8 cellular contexts compared by ENCODE assay signal in genomic region chr2:20429528-20429927, GRCh38. TPM values are rescaled to one million over a fixed set of nuclear protein-coding genes. Genes with fewer than 3 reads are reported as not detected.
DNase-seq lines count a peak whose midpoint lies in the region; ATAC-seq and TF ChIP-seq lines count a peak whose summit lies in the region.

No MANE protein-coding gene starts in this region.

- DNase-seq in activated B cell treated with CpG ODN at 0.5 μM for 24 hours (no peak), Ammon's horn (ENCODE audit: low spot score) (no peak), iPS-NIHi7 (ENCODE audit: extremely low spot score) (no peak)
- DNase-seq in stimulated activated CD4-positive, alpha-beta T cell treated with anti-CD3 and anti-CD28 coated beads, Interleukin-4, amount 100 ng/mL, for 4 hours, result no peak
- DNase-seq in activated naive CD8-positive, alpha-beta T cell treated with anti-CD3 and anti-CD28 coated beads, Interleukin-2, amount 50 U/mL, for 24 hours, result no peak

- peak overlapping the region; percentile 20 for H3K4me3 Mint-ChIP-seq in activated B cell treated with CpG ODN at 0.5 μM for 24 hours
- no peak overlapping the region for H3K4me3 Mint-ChIP-seq in activated naive CD8-positive, alpha-beta T cell treated with anti-CD3 and anti-CD28 coated beads, Interleukin-2, amount 50 U/mL, for 24 hours

- H3K36me3 Mint-ChIP-seq in activated B cell treated with CpG ODN at 0.5 μM for 24 hours (ENCODE audit: low read depth), result no peaks in the 10 kb centered on the region
- H3K36me3 Mint-ChIP-seq in activated naive CD8-positive, alpha-beta T cell treated with anti-CD3 and anti-CD28 coated beads, Interleukin-2, amount 50 U/mL, for 24 hours (ENCODE audit: low read depth), result no peaks in the 10 kb centered on the region

- H3K4me3 ChIP-seq in skin epidermis, result no peak overlapping the region

- H3K9me3 Mint-ChIP-seq in activated B cell treated with CpG ODN at 0.5 μM for 24 hours, result no peaks in the 10 kb centered on the region
- H3K9me3 Mint-ChIP-seq in activated naive CD8-positive, alpha-beta T cell treated with anti-CD3 and anti-CD28 coated beads, Interleukin-2, amount 50 U/mL, for 24 hours, result no peaks in the 10 kb centered on the region

- H3K27ac Mint-ChIP-seq in activated B cell treated with CpG ODN at 0.5 μM for 24 hours, result peak overlapping the region; percentile 71
- H3K27ac Mint-ChIP-seq in activated naive CD8-positive, alpha-beta T cell treated with anti-CD3 and anti-CD28 coated beads, Interleukin-2, amount 50 U/mL, for 24 hours, result no peak overlapping the region

- H3K27me3 Mint-ChIP-seq in activated B cell treated with CpG ODN at 0.5 μM for 24 hours, result no peaks in the 10 kb centered on the region
- H3K27me3 Mint-ChIP-seq in activated naive CD8-positive, alpha-beta T cell treated with anti-CD3 and anti-CD28 coated beads, Interleukin-2, amount 50 U/mL, for 24 hours, result peaks cover 7% of the 10 kb centered on the region

- intact Hi-C loops in activated B cell treated with CpG ODN at 0.5 μM for 24 hours (cut with micrococcal nuclease), result loop anchor here (2.0 kb wide), 1 partner anchor 17 kb away; the partner anchor contains the start of gene RHOB

- H3K4me1 Mint-ChIP-seq in activated B cell treated with CpG ODN at 0.5 μM for 24 hours, result peaks cover 55% of the 10 kb centered on the region
- peaks cover 45% of the 10 kb centered on the region for H3K4me1 Mint-ChIP-seq in activated naive CD8-positive, alpha-beta T cell treated with anti-CD3 and anti-CD28 coated beads, Interleukin-2, amount 50 U/mL, for 24 hours

- H3K27ac ChIP-seq in skin epidermis, result peak overlapping the region in 18 of 21 experiments; percentile 7 to 78 (median 44)

- POLR2A ChIA-PET in activated B cell treated with CpG ODN at 0.5 μM for 24 hours (lab: Charles Lee), result interaction anchor here (0.6 to 2.8 kb wide), 2 partner anchors 15 to 18 kb away, joined by 3 to 17 read pairs; partner anchors contain the start of gene RHOB

- ATAC-seq in GM19395 (IDR thresholded peaks at IDR 0.05; ENCODE audit: unreplicated experiment) (peak; percentile 78), HG03045 (IDR thresholded peaks at IDR 0.05; ENCODE audit: unreplicated experiment) (peak; percentile 66), activated B cell treated with CpG ODN at 0.5 μM for 24 hours (ENCODE audit: low read depth) (peak; percentile 81)
- ATAC-seq in activated naive CD8-positive, alpha-beta T cell treated with anti-CD3 and anti-CD28 coated beads, Interleukin-2, amount 50 U/mL, for 24 hours, result no peak

- CTCF ChIA-PET in activated B cell treated with CpG ODN at 0.5 μM for 24 hours (lab: Charles Lee), result interaction anchor here (0.7 to 2.1 kb wide), 3 partner anchors 13 to 213 kb away, joined by 3 to 9 read pairs (median 4); no protein-coding TSS in a partner anchor

- TF ChIP-seq CTCF in activated B cell treated with CpG ODN at 0.5 μM for 24 hours (IDR thresholded peaks at IDR 0.05), result no peak

RNA-seq across cellular contexts. Expression of gene RHOB, which starts 17.3 kb away (rescaled TPM):
- total RNA-seq in activated B cell treated with CpG ODN at 0.5 μM for 24 hours, result 11.0 and 12.9 TPM in 2 replicates
